1 cellular context compared by ENCODE assay signal in the genomic region with DNA sequence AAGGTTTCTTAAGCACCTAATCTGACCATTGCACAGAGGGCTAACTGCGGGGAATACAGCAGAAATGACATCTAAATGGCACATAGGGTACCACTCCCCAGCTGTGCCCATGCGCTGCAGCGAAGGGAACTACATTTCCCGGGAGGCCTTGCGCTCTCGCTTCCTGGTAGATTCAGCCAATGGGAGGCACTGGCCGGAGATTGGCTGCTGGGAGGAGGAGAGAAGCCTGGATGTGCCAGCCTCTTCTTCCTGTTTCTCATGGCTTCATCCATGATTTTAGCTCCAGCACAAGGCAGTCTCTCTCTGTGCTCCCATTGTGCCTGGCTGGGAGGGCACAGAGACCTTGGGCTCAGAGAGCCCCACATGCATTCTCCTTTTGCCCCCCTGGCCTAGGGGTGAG.
TF ChIP-seq lines count a peak whose summit lies in the region.

No MANE protein-coding gene starts in this region.

TF ChIP-seq in HepG2, 621 proteins besides CTCF, POLR2A, EP300 and RAD21 (continued from another document):
- TF ChIP-seq RFX1 (IDR thresholded peaks at IDR 0.05), result no peak
- peak; percentile 93 for TF ChIP-seq ZNF143 (CRISPR knock-in tag; IDR thresholded peaks at IDR 0.05)
- no peak for TF ChIP-seq ARNTL (CRISPR knock-in tag; IDR thresholded peaks at IDR 0.05)
